In the genomic region with DNA sequence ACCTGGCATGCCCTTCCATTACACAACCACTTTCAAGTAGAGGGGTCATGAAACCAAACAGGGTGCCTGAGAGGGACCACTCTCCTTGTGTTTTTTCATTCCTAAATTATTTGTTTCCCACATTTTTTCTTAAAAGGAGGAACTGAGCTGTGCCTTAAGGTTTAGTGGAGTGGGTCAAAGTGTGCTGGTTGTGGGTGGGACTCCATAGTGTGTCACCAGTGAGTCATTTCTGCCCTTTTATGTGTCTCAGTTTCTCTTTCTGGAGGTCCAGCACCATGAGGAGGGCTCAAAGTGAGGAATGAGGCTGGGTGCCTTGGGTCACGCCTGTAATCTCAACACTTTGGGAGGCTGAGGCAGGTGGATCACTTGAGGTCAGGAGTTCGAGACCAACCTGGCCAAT, we compare ENCODE assay signal across 26 cellular contexts. TPM values are rescaled to one million over a fixed set of nuclear protein-coding genes. Genes with fewer than 3 reads are reported as not detected.
DNase-seq lines count a peak whose midpoint lies in the region; ATAC-seq and TF ChIP-seq lines count a peak whose summit lies in the region.
"Had no signal": no experiment of that assay in that cellular context is flagged by ENCODE, and none has a peak within 500 bp of the region (broad histone marks: within the 10 kb centered on the region; RNA-seq: fewer than 3 reads in every experiment).

No MANE protein-coding gene starts in this region.

- no peaks in the 10 kb centered on the region for H3K9me3 ChIP-seq in mucosa of descending colon
- no peaks in the 10 kb centered on the region for H3K9me3 ChIP-seq in tibial nerve
- H3K9me3 ChIP-seq: adrenal gland, colonic mucosa, right lobe of liver had no signal

- TF ChIP-seq POLR2A in tibial nerve (IDR thresholded peaks at IDR 0.05), result no peak

- ATAC-seq in GM18498 (IDR thresholded peaks at IDR 0.05; ENCODE audit: unreplicated experiment) (peak; percentile 44), mucosa of descending colon (peak; percentile 25), GM18907 (IDR thresholded peaks at IDR 0.05; ENCODE audit: unreplicated experiment) (no peak), GM21423 (IDR thresholded peaks at IDR 0.05; ENCODE audit: unreplicated experiment) (no peak)
- ATAC-seq: activated CD8-positive, alpha-beta memory T cell treated with anti-CD3 and anti-CD28 coated beads, Interleukin-2, amount 10 ng/mL, durations not matched to agents 7 days and 5 days; CD8-positive, alpha-beta T cell; effector memory CD8-positive, alpha-beta T cell; esophagus mucosa; right lobe of liver had no signal

- intact Hi-C loops in mucosa of descending colon (cut with DNase I, micrococcal nuclease), result no loop called here

- WGBS in tibial nerve, 2 donors, result 95 to 98% methylated on average over 2 of the region's 2 CpGs

- POLR2A ChIA-PET in GM10248 (lab: Yijun Ruan, JAX), result no interaction called here

- no peaks in the 10 kb centered on the region for H3K27me3 ChIP-seq in tibial nerve
- H3K27me3 ChIP-seq: adrenal gland, brain microvascular endothelial cell, colonic mucosa, right lobe of liver had no signal

- DNase-seq in GM10248 (ENCODE audit: extremely low spot score), result peak; percentile 29
- peak; percentile 46 for DNase-seq in LoVo (ENCODE audit: low spot score)
- DNase-seq in mucosa of descending colon, result no peak
- no peak for DNase-seq in tibial nerve (ENCODE audit: low spot score in 2 of 2)
- DNase-seq: activated CD8-positive, alpha-beta memory T cell treated with anti-CD3 and anti-CD28 coated beads, Interleukin-2, amount 10 ng/mL, durations not matched to agents 7 days and 5 days; activated effector memory CD4-positive, alpha-beta T cell treated with Interleukin-2 at 50 U/mL for 16 hours; adrenal gland; brain microvascular endothelial cell; CD8-positive, alpha-beta T cell; colonic mucosa; effector memory CD8-positive, alpha-beta T cell; HFFc6; islet precursor cell; NCI-H1092; NCI-H2029; NCI-H226; NCI-H774; PC-9; posterior cingulate gyrus; right lobe of liver; SIG-M5; substantia nigra had no signal

- no peak for TF ChIP-seq EP300 in tibial nerve (IDR thresholded peaks at IDR 0.05)

- H3K36me3 ChIP-seq in mucosa of descending colon (ENCODE audit: low read depth), result no peaks in the 10 kb centered on the region
- H3K36me3 ChIP-seq in tibial nerve, result no peaks in the 10 kb centered on the region
- H3K36me3 ChIP-seq: adrenal gland, brain microvascular endothelial cell, colonic mucosa, right lobe of liver had no signal

- no peak overlapping the region for H3K27ac ChIP-seq in tibial nerve
- H3K27ac ChIP-seq: adrenal gland, brain microvascular endothelial cell, colonic mucosa, PC-9, right lobe of liver had no signal

- H3K4me1 ChIP-seq in mucosa of descending colon (ENCODE audit: low read depth) (no peaks in the 10 kb centered on the region), tibial nerve (peaks cover 0 to 13% (median 0%) of the 10 kb centered on the region in 4 donors)
- H3K4me1 ChIP-seq: colonic mucosa had no signal

- TF ChIP-seq CTCF in GM10248 (IDR thresholded peaks at IDR 0.05; ENCODE audit: control extremely low read depth, extremely low read depth, low read depth, missing control alignments), result no peak
- TF ChIP-seq CTCF in mucosa of descending colon (IDR thresholded peaks at IDR 0.05), result no peak
- TF ChIP-seq CTCF in tibial nerve (IDR thresholded peaks at IDR 0.05), result no peak

- CTCF ChIA-PET in GM10248 (lab: Yijun Ruan, JAX), result interaction anchor here (0.8 to 1.0 kb wide), 4 partner anchors 9 to 165 kb away, joined by 3 to 4 read pairs (median 3); no protein-coding TSS in a partner anchor

- no peak overlapping the region for H3K4me3 ChIP-seq in mucosa of descending colon
- no peak overlapping the region for H3K4me3 ChIP-seq in tibial nerve
- H3K4me3 ChIP-seq: adrenal gland, colonic mucosa, PC-9, right lobe of liver had no signal

RNA-seq across cellular contexts. Expression of a gene that starts 37.8 kb away (rescaled TPM):
- total RNA-seq in mucosa of descending colon, result 10 to 100 TPM; 21.5 to 33.5 (median 24.8) TPM
- total RNA-seq in tibial nerve, result 10 to 100 TPM; 29.6 to 49.2 (median 43.7) TPM

RNA-seq across cellular contexts. Expression of a gene that starts 54.8 kb away (rescaled TPM):
- total RNA-seq in mucosa of descending colon, result 100 to 1,000 TPM in 1 of 3 donors, 10 to 100 TPM in 2; 65.7 to 104 (median 80.4) TPM
- 10 to 100 TPM; 58.4 to 77.0 (median 64.1) TPM for total RNA-seq in tibial nerve

Comparison
In these comparisons a context has a peak if more than half of its experiments do, and no peak if none do; other contexts are left out.
1. DNase-seq: peak in GM10248 (single experiment) and LoVo (single experiment); none in mucosa of descending colon (0 of 3) and tibial nerve (0 of 2).
2. ATAC-seq: peak in GM18498 (single experiment) and mucosa of descending colon (single experiment); none in GM18907 (single experiment) and GM21423 (single experiment).